ENCODE assay signal across 10 cellular contexts in genomic region chr4:74235135-74235534, GRCh38.
DNase-seq lines count a peak whose midpoint lies in the region; ATAC-seq and TF ChIP-seq lines count a peak whose summit lies in the region.
"Had no signal": no experiment of that assay in that cellular context is flagged by ENCODE, and none has a peak within 500 bp of the region (broad histone marks: within the 10 kb centered on the region; RNA-seq: fewer than 3 reads in every experiment).

No MANE protein-coding gene starts in this region.

- no peak for TF ChIP-seq POLR2A in esophagus muscularis mucosa (IDR thresholded peaks at IDR 0.05; ENCODE audit: low read depth)

- no peak for TF ChIP-seq EP300 in esophagus muscularis mucosa (IDR thresholded peaks at IDR 0.05)

- intact Hi-C loops in esophagus muscularis mucosa (cut with DNase I), result no loop called here

- H3K36me3 ChIP-seq in esophagus muscularis mucosa, result no peaks in the 10 kb centered on the region

- no peak overlapping the region for H3K27ac ChIP-seq in esophagus muscularis mucosa (replicated peaks in 1 of 4)

- no peaks in the 10 kb centered on the region for H3K9me3 ChIP-seq in esophagus muscularis mucosa

- TF ChIP-seq CTCF in GM10266 (IDR thresholded peaks at IDR 0.05; ENCODE audit: control insufficient read depth, insufficient read depth, low read depth, missing control alignments) (no peak), esophagus muscularis mucosa (IDR thresholded peaks at IDR 0.05) (no peak)

- DNase-seq in MV-4-11 (lab: John Stamatoyannopoulos, UW) (peak; percentile 82), NCI-H2196 (lab: John Stamatoyannopoulos, UW; ENCODE audit: unreplicated experiment) (no peak), GM10266 (ENCODE audit: extremely low spot score) (no peak), HK-2 (ENCODE audit: unreplicated experiment) (no peak), esophagus muscularis mucosa (ENCODE audit: extremely low spot score) (no peak)
- DNase-seq: NCI-H2107; stimulated activated CD4-positive, alpha-beta T cell treated with anti-CD3 and anti-CD28 coated beads, Interleukin-4, amount 100 ng/mL, for 1 hour had no signal

- peaks cover 0 to 3% (median 0%) of the 10 kb centered on the region in 4 donors for H3K4me1 ChIP-seq in esophagus muscularis mucosa

- H3K4me3 ChIP-seq in esophagus muscularis mucosa, result no peak overlapping the region

- no peaks in the 10 kb centered on the region for H3K27me3 ChIP-seq in esophagus muscularis mucosa

- ATAC-seq in GM18498 (IDR thresholded peaks at IDR 0.05; ENCODE audit: unreplicated experiment) (peak; percentile 90), GM21360 (IDR thresholded peaks at IDR 0.05; ENCODE audit: unreplicated experiment) (peak; percentile 81), HG02970 (IDR thresholded peaks at IDR 0.05; ENCODE audit: low FRiP score, unreplicated experiment) (peak; percentile 51)
